ENCODE assay signal across 20 cellular contexts in genomic region chr9:108671794-108672193, GRCh38.
A peak's percentile ranks its signal among the peaks of the same experiment; 100 is the strongest.
DNase-seq lines count a peak whose midpoint lies in the region; ATAC-seq and TF ChIP-seq lines count a peak whose summit lies in the region.
"Had no signal": no experiment of that assay in that cellular context is flagged by ENCODE, and none has a peak within 500 bp of the region (broad histone marks: within the 10 kb centered on the region; RNA-seq: fewer than 3 reads in every experiment).

No MANE protein-coding gene starts in this region.

- ATAC-seq in GM18519 (IDR thresholded peaks at IDR 0.05; ENCODE audit: low FRiP score, unreplicated experiment) (no peak), GM21390 (IDR thresholded peaks at IDR 0.05; ENCODE audit: unreplicated experiment) (no peak)
- ATAC-seq: CD8-positive, alpha-beta T cell; natural killer cell had no signal

- no peaks in the 10 kb centered on the region for H3K27me3 ChIP-seq in effector memory CD4-positive, alpha-beta T cell (replicated peaks; ENCODE audit: control insufficient read depth, insufficient read depth, low read length, poor library complexity, severe bottlenecking)
- H3K27me3 ChIP-seq: dorsolateral prefrontal cortex, SJSA1, testis had no signal

- H3K27ac ChIP-seq in coronary artery, result no peak overlapping the region
- H3K27ac ChIP-seq in effector memory CD4-positive, alpha-beta T cell (ENCODE audit: insufficient read depth, low read length, poor library complexity, severe bottlenecking), result no peak overlapping the region
- H3K27ac ChIP-seq: dorsolateral prefrontal cortex, SJSA1, testis had no signal

- H3K9me3 ChIP-seq in effector memory CD4-positive, alpha-beta T cell (ENCODE audit: control insufficient read depth, low read length), result no peaks in the 10 kb centered on the region
- H3K9me3 ChIP-seq: HAP-1, SJSA1, testis had no signal

- H3K4me3 ChIP-seq in coronary artery, result no peak overlapping the region
- no peak overlapping the region for H3K4me3 ChIP-seq in effector memory CD4-positive, alpha-beta T cell (ENCODE audit: insufficient read depth, low read depth, low read length, poor library complexity, severe bottlenecking)
- H3K4me3 ChIP-seq: dorsolateral prefrontal cortex, HAP-1, SJSA1, testis had no signal

- no peaks in the 10 kb centered on the region for H3K4me1 ChIP-seq in effector memory CD4-positive, alpha-beta T cell (ENCODE audit: control insufficient read depth, insufficient read depth, low read length, poor library complexity, severe bottlenecking)
- H3K4me1 ChIP-seq: HAP-1, SJSA1, testis had no signal

- TF ChIP-seq CTCF in coronary artery (IDR thresholded peaks at IDR 0.05), result no peak

- DNase-seq in AG08396 (ENCODE audit: low spot score) (peak; percentile 11), HPDE6-E6E7 (ENCODE audit: extremely low spot score) (peak; percentile 57), coronary artery (ENCODE audit: low spot score) (peak; percentile 38), islet precursor cell (peak; percentile 29), HuH-7 (ENCODE audit: low spot score) (no peak)
- no peak for DNase-seq in effector memory CD4-positive, alpha-beta T cell
- DNase-seq: CD8-positive, alpha-beta T cell; DND-41; dorsolateral prefrontal cortex; hippocampal formation; Karpas-422; kidney glomerular epithelial cell; natural killer cell; NCI-H1105 treated with DMSO at 0.1 percent for 48 hours; NCI-H2107; testis had no signal

- no peaks in the 10 kb centered on the region for H3K36me3 ChIP-seq in effector memory CD4-positive, alpha-beta T cell (ENCODE audit: control insufficient read depth, insufficient read depth, low read length)
- H3K36me3 ChIP-seq: HAP-1, SJSA1 had no signal

Comparison
In these comparisons a context has a peak if more than half of its experiments do, and no peak if none do; other contexts are left out.
1. DNase-seq: peak in AG08396 (single experiment), HPDE6-E6E7 (single experiment), coronary artery (single experiment) and islet precursor cell (single experiment); none in HuH-7 (single experiment) and effector memory CD4-positive, alpha-beta T cell (0 of 3).